14 cellular contexts compared by ENCODE assay signal in the genomic region with DNA sequence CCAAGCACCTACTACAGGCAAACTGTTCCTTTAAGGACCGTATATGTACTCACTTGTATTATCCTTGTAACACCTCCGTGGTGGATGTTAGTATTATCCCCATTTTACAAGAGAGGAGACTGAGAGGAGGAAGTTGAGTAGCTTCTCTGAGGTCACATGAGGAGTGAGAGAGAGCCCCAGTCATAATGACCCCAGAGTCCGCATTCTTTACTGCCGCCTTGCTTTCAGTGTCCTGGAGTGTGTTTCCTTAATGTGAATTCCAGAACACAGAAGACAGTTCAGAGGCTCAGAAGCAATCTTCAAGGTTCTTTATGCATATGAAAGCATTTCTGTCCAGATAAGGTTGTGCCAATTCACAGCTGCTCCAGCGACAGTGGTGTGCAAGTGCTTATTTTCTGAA.
"Had no signal": no experiment of that assay in that cellular context is flagged by ENCODE, and none has a peak within 500 bp of the region (broad histone marks: within the 10 kb centered on the region; RNA-seq: fewer than 3 reads in every experiment).

No MANE protein-coding gene starts in this region.

- H3K27me3 ChIP-seq: adrenal gland, cardiac muscle cell, dorsolateral prefrontal cortex, gastroesophageal sphincter, right atrium auricular region had no signal

- FAIRE-seq: kidney had no signal

- H3K4me3 Mint-ChIP-seq: activated CD4-positive, alpha-beta memory T cell treated with anti-CD3 and anti-CD28 coated beads for 36 hours; activated T-cell treated with anti-CD3 and anti-CD28 coated beads, Interleukin-2, amount 50 U/mL, for 24 hours; neural crest cell had no signal

- H3K9me3 ChIP-seq: adrenal gland, gastroesophageal sphincter, right atrium auricular region had no signal

- H3K36me3 ChIP-seq: adrenal gland, cardiac muscle cell, gastroesophageal sphincter, right atrium auricular region had no signal

- H3K36me3 Mint-ChIP-seq: activated CD4-positive, alpha-beta memory T cell treated with anti-CD3 and anti-CD28 coated beads for 36 hours had no signal

- DNase-seq: activated CD4-positive, alpha-beta memory T cell treated with anti-CD3 and anti-CD28 coated beads for 36 hours; activated naive CD4-positive, alpha-beta T cell treated with anti-CD3 and anti-CD28 coated beads, Interleukin-2, amount 50 U/mL, for 16 hours; activated T-cell treated with anti-CD3 and anti-CD28 coated beads, Interleukin-2, amount 50 U/mL, for 24 hours; adrenal gland; dorsolateral prefrontal cortex; erythroblast; kidney; mesenchymal stem cell; posterior cingulate gyrus; stimulated activated naive CD8-positive, alpha-beta T cell treated with anti-CD3 and anti-CD28 coated beads, Interleukin-15, Interleukin-2, amounts not matched to agents 100 U/mL and 50 U/mL, for 24 hours had no signal

- ATAC-seq: gastroesophageal sphincter; stimulated activated naive CD8-positive, alpha-beta T cell treated with anti-CD3 and anti-CD28 coated beads, Interleukin-15, Interleukin-2, amounts not matched to agents 100 U/mL and 50 U/mL, for 24 hours had no signal

- H3K4me3 ChIP-seq: adrenal gland, cardiac muscle cell, dorsolateral prefrontal cortex, gastroesophageal sphincter, right atrium auricular region had no signal

- H3K9me3 Mint-ChIP-seq: activated CD4-positive, alpha-beta memory T cell treated with anti-CD3 and anti-CD28 coated beads for 36 hours; activated T-cell treated with anti-CD3 and anti-CD28 coated beads, Interleukin-2, amount 50 U/mL, for 24 hours; neural crest cell had no signal

- H3K27ac ChIP-seq: adrenal gland, cardiac muscle cell, dorsolateral prefrontal cortex, gastroesophageal sphincter, right atrium auricular region had no signal

- H3K4me1 ChIP-seq: adrenal gland, gastroesophageal sphincter, right atrium auricular region had no signal

- H3K27ac Mint-ChIP-seq: activated CD4-positive, alpha-beta memory T cell treated with anti-CD3 and anti-CD28 coated beads for 36 hours; activated T-cell treated with anti-CD3 and anti-CD28 coated beads, Interleukin-2, amount 50 U/mL, for 24 hours had no signal

- H3K27me3 Mint-ChIP-seq: activated CD4-positive, alpha-beta memory T cell treated with anti-CD3 and anti-CD28 coated beads for 36 hours; activated T-cell treated with anti-CD3 and anti-CD28 coated beads, Interleukin-2, amount 50 U/mL, for 24 hours had no signal
